Comparison of ENCODE assay signal across 21 cellular contexts in genomic region chr14:62066304-62066703, GRCh38.
A peak's percentile ranks its signal among the peaks of the same experiment; 100 is the strongest.
DNase-seq lines count a peak whose midpoint lies in the region; ATAC-seq, FAIRE-seq and TF ChIP-seq lines count a peak whose summit lies in the region.
"Had no signal": no experiment of that assay in that cellular context is flagged by ENCODE, and none has a peak within 500 bp of the region (broad histone marks: within the 10 kb centered on the region; RNA-seq: fewer than 3 reads in every experiment).

No MANE protein-coding gene starts in this region.

- H3K4me2 ChIP-seq in neural cell (ENCODE audit: low read length): no peak overlapping the region
- H3K4me2 ChIP-seq: A549 had no signal

- peaks cover 68% of the 10 kb centered on the region for H3K4me1 Mint-ChIP-seq in chondrocyte (ENCODE audit: low read depth)
- H3K4me1 Mint-ChIP-seq: CD4-positive, alpha-beta memory T cell had no signal

- H3K27me3 ChIP-seq in neural cell (ENCODE audit: insufficient read depth, low read depth, low read length): no peaks in the 10 kb centered on the region
- H3K27me3 ChIP-seq in WERI-Rb-1 (ENCODE audit: insufficient read depth, low read depth, severe bottlenecking): no peaks in the 10 kb centered on the region

- H3K36me3 ChIP-seq in neural cell (ENCODE audit: insufficient read depth, low read length) (no peaks in the 10 kb centered on the region), WERI-Rb-1 (no peaks in the 10 kb centered on the region)
- H3K36me3 ChIP-seq: HAP-1 had no signal

- no peak overlapping the region for H2AFZ ChIP-seq in neural cell (ENCODE audit: low read depth, low read length)

- peaks cover 2% of the 10 kb centered on the region for H3K36me3 Mint-ChIP-seq in chondrocyte (ENCODE audit: low read depth)
- H3K36me3 Mint-ChIP-seq: CD4-positive, alpha-beta memory T cell had no signal

- no peaks in the 10 kb centered on the region for H3K9me3 Mint-ChIP-seq in chondrocyte (ENCODE audit: low read depth)
- H3K9me3 Mint-ChIP-seq: CD4-positive, alpha-beta memory T cell had no signal

- no peaks in the 10 kb centered on the region for H3K9me2 ChIP-seq in neural cell (ENCODE audit: insufficient read depth, low read length)

- H3K4me3 ChIP-seq in neural cell (ENCODE audit: low read length) (no peak overlapping the region), WERI-Rb-1 (ENCODE audit: low read depth, low read length) (no peak overlapping the region)
- H3K4me3 ChIP-seq: A549, HAP-1 had no signal

- peak; percentile 97 for FAIRE-seq in HTR-8/SVneo (lab: Jason Lieb, UNC)
- FAIRE-seq: A549, G401.6, GM12892, H54 had no signal

- peak; percentile 75 for TF ChIP-seq EP300 in neural cell (conservative IDR thresholded peaks at IDR 0.05; ENCODE audit: poor library complexity, severe bottlenecking)

- TF ChIP-seq CTCF in chondrocyte (IDR thresholded peaks at IDR 0.05): no peak
- TF ChIP-seq CTCF in neural cell (IDR thresholded peaks at IDR 0.05; ENCODE audit: poor library complexity, severe bottlenecking): no peak
- TF ChIP-seq CTCF in WERI-Rb-1 (IDR thresholded peaks at IDR 0.05; ENCODE audit: low read depth, low read length): no peak

- H3F3A ChIP-seq in neural cell (ENCODE audit: insufficient read depth, low read length, poor library complexity, severe bottlenecking): no peaks in the 10 kb centered on the region

- H4K20me1 ChIP-seq in neural cell (ENCODE audit: insufficient read depth): no peaks in the 10 kb centered on the region

- H3K4me3 Mint-ChIP-seq in chondrocyte (ENCODE audit: unreplicated experiment): peak overlapping the region; percentile 5
- H3K4me3 Mint-ChIP-seq: CD4-positive, alpha-beta memory T cell had no signal

- no peaks in the 10 kb centered on the region for H3K79me2 ChIP-seq in neural cell (replicated peaks; ENCODE audit: insufficient read depth, low read length)

- peak overlapping the region; percentile 85 for H3K27ac Mint-ChIP-seq in chondrocyte (ENCODE audit: unreplicated experiment)
- H3K27ac Mint-ChIP-seq: CD4-positive, alpha-beta memory T cell had no signal

- no peaks in the 10 kb centered on the region for H3K27me3 Mint-ChIP-seq in chondrocyte (ENCODE audit: low read depth)

- no peak overlapping the region for H3K27ac ChIP-seq in neural cell (ENCODE audit: low read length)
- H3K27ac ChIP-seq in WERI-Rb-1: no peak overlapping the region
- H3K27ac ChIP-seq: A549 had no signal

- DNase-seq in EH (ENCODE audit: low read depth): peak; percentile 66
- DNase-seq in HTR-8/SVneo (ENCODE audit: insufficient read length, low spot score): no peak
- DNase-seq in chondrocyte (ENCODE audit: low spot score): no peak
- no peak for DNase-seq in retina
- no peak for DNase-seq in DMS 273 treated with DMSO at 0.1 percent for 48 hours (lab: John Stamatoyannopoulos, UW)
- DNase-seq in WERI-Rb-1: no peak
- DNase-seq: 8988T; ACHN; C1 segment of cervical spinal cord; Calu3; CD4-positive, alpha-beta memory T cell; COR-L47; DMS79 treated with DMSO at 0.1 percent for 48 hours; GOT3 had no signal

- no peak for ATAC-seq in GM18861 (IDR thresholded peaks at IDR 0.05; ENCODE audit: unreplicated experiment)
- ATAC-seq: A549 had no signal

- H3K9me3 ChIP-seq in neural cell (ENCODE audit: low read length): no peaks in the 10 kb centered on the region
- H3K9me3 ChIP-seq in WERI-Rb-1 (ENCODE audit: severe bottlenecking): no peaks in the 10 kb centered on the region
- H3K9me3 ChIP-seq: A549, HAP-1 had no signal

- TF ChIP-seq RAD21 in neural cell (conservative IDR thresholded peaks at IDR 0.05): no peak

- H3K9ac ChIP-seq in neural cell (ENCODE audit: low read length): no peak overlapping the region

TF ChIP-seq in neural cell, 6 proteins besides CTCF, POLR2A, EP300 and RAD21:
- no peak for TF ChIP-seq TAF1 (IDR thresholded peaks at IDR 0.05; ENCODE audit: low read depth)
- peak; percentile 63 for TF ChIP-seq REST (IDR thresholded peaks at IDR 0.05; ENCODE audit: borderline replicate concordance)
- no peak for TF ChIP-seq MXI1 (conservative IDR thresholded peaks at IDR 0.05; ENCODE audit: poor library complexity, severe bottlenecking)
- peak; percentile 56 for TF ChIP-seq POLR2AphosphoS5 (IDR thresholded peaks at IDR 0.05)
- TF ChIP-seq SMC3 (conservative IDR thresholded peaks at IDR 0.05; ENCODE audit: poor library complexity): no peak
- TF ChIP-seq EZH2 (IDR thresholded peaks at IDR 0.05; ENCODE audit: borderline replicate concordance, insufficient read depth, low read length, poor library complexity, severe bottlenecking): no peak
